ENCODE assay signal across 18 cellular contexts in genomic region chr12:122994781-122995502, GRCh38.
"Had no signal": no experiment of that assay in that cellular context is flagged by ENCODE, and none has a peak within 500 bp of the region (broad histone marks: within the 10 kb centered on the region; RNA-seq: fewer than 3 reads in every experiment).

No MANE protein-coding gene starts in this region.

- H3K36me3 ChIP-seq: colonic mucosa, pancreas had no signal

- H3K27ac Mint-ChIP-seq: memory B cell, mesothelial cell of epicardium, natural killer cell, progenitor cell of endocrine pancreas had no signal

- H3K27me3 ChIP-seq: colonic mucosa, heart left ventricle, pancreas had no signal

- DNase-seq: colonic mucosa; dermis blood vessel endothelial cell; effector CD4-positive, alpha-beta T cell; hippocampal formation; kidney glomerular epithelial cell; lower lobe of right lung; natural killer cell; stimulated activated CD4-positive, alpha-beta T cell treated with anti-CD3 and anti-CD28 coated beads, Interleukin-12 subunit alpha, Interleukin-12 subunit beta, amount 100 ng/mL, for 4 hours; stimulated activated naive CD4-positive, alpha-beta T cell; trophoblast cell had no signal

- H3K9me3 Mint-ChIP-seq: memory B cell, mesothelial cell of epicardium, natural killer cell, neural crest cell had no signal

- H3K4me3 Mint-ChIP-seq: memory B cell, mesothelial cell of epicardium, natural killer cell, neural crest cell had no signal

- H3K36me3 Mint-ChIP-seq: mesothelial cell of epicardium, natural killer cell had no signal

- H3K4me3 ChIP-seq: colonic mucosa, heart left ventricle, lower lobe of right lung, pancreas, skin epidermis had no signal

- H3K4me1 Mint-ChIP-seq: mesothelial cell of epicardium, natural killer cell, neural crest cell had no signal

- H3K27ac ChIP-seq: colonic mucosa, lower lobe of right lung, pancreas, skin epidermis had no signal

- H3K9me3 ChIP-seq: colonic mucosa, heart left ventricle, lower lobe of right lung, pancreas had no signal

- ATAC-seq: esophagus mucosa, lower lobe of right lung, natural killer cell had no signal

- H3K27me3 Mint-ChIP-seq: memory B cell, progenitor cell of endocrine pancreas had no signal

- H3K4me1 ChIP-seq: colonic mucosa, lower lobe of right lung, pancreas had no signal
